Comparison of ENCODE assay signal across 1 cellular context in the genomic region with DNA sequence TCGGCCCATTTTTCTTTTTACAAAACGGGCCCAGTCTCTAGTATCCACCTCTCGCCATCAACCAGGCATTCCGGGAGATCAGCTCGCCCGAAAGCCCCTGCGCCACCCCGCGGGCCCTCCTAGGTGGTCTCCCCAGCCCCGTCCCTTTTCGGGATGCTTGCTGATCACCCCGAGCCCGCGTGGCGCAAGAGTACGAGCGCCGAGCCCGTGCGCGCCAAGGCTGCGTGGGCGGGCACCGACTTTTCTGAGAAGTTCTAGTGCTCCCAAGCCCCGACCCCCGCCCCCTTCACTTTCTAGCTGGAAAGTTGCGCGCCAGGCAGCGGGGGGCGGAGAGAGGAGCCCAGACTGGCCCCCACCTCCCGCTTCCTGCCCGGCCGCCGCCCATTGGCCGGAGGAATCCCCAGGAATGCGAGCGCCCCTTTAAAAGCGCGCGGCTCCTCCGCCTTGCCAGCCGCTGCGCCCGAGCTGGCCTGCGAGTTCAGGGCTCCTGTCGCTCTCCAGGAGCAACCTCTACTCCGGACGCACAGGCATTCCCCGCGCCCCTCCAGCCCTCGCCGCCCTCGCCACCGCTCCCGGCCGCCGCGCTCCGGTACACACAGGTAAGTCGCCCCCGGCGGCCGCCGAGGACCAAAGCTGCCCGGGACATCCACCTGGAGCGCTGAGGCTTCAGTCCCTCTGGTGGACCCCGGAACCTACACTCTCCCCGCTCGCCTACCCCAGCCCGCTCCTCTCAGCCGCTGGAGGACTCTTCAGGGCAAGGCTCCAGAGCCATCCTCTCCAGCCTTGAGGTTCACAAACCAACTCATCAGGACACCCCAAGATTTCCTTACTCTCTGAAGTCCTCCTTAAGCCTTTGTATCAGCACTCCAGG.
A peak's percentile ranks its signal among the peaks of the same experiment; 100 is the strongest.
TF ChIP-seq lines count a peak whose summit lies in the region.

THBS1 (plus strand) TSS at position 450 of the 871 bp plus-strand sequence. CDS start 779 bp downstream, outside the sequence.

TF ChIP-seq in WTC11, 78 proteins besides CTCF, POLR2A, EP300 and RAD21 (continued from another document):
- TF ChIP-seq, protein P1, sequence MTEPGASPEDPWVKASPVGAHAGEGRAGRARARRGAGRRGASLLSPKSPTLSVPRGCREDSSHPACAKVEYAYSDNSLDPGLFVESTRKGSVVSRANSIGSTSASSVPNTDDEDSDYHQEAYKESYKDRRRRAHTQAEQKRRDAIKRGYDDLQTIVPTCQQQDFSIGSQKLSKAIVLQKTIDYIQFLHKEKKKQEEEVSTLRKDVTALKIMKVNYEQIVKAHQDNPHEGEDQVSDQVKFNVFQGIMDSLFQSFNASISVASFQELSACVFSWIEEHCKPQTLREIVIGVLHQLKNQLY (CRISPR knock-in tag; IDR thresholded peaks at IDR 0.05) = no peak
- TF ChIP-seq, protein P2, sequence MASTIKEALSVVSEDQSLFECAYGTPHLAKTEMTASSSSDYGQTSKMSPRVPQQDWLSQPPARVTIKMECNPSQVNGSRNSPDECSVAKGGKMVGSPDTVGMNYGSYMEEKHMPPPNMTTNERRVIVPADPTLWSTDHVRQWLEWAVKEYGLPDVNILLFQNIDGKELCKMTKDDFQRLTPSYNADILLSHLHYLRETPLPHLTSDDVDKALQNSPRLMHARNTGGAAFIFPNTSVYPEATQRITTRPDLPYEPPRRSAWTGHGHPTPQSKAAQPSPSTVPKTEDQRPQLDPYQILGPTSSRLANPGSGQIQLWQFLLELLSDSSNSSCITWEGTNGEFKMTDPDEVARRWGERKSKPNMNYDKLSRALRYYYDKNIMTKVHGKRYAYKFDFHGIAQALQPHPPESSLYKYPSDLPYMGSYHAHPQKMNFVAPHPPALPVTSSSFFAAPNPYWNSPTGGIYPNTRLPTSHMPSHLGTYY (CRISPR knock-in tag; IDR thresholded peaks at IDR 0.05) = peak; percentile 79; the same call in 1 of the 2 replicates
- TF ChIP-seq, protein P3, sequence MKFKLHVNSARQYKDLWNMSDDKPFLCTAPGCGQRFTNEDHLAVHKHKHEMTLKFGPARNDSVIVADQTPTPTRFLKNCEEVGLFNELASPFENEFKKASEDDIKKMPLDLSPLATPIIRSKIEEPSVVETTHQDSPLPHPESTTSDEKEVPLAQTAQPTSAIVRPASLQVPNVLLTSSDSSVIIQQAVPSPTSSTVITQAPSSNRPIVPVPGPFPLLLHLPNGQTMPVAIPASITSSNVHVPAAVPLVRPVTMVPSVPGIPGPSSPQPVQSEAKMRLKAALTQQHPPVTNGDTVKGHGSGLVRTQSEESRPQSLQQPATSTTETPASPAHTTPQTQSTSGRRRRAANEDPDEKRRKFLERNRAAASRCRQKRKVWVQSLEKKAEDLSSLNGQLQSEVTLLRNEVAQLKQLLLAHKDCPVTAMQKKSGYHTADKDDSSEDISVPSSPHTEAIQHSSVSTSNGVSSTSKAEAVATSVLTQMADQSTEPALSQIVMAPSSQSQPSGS (CRISPR knock-in tag; IDR thresholded peaks at IDR 0.05; ENCODE audit: borderline replicate concordance, low read depth) = no peak
- TF ChIP-seq TEAD1 (CRISPR knock-in tag; IDR thresholded peaks at IDR 0.05) (peak; percentile 88; the same call in 1 of the 2 replicates), SP1 (CRISPR knock-in tag; conservative IDR thresholded peaks at IDR 0.05) (peak; percentile 48; the same call in 1 of the 2 replicates), GABPB1 (CRISPR knock-in tag; IDR thresholded peaks at IDR 0.05) (0 out of 2 replicates have a peak, but pooled peaks have one; percentile 36), MYBL2 (CRISPR knock-in tag; IDR thresholded peaks at IDR 0.05) (no peak), HMGA2 (CRISPR knock-in tag; IDR thresholded peaks at IDR 0.05) (no peak), ARID4B (CRISPR knock-in tag; IDR thresholded peaks at IDR 0.05; ENCODE audit: borderline replicate concordance) (0 out of 2 replicates have a peak, but pooled peaks have one; percentile 51), ZNF138 (CRISPR knock-in tag; conservative IDR thresholded peaks at IDR 0.05) (no peak), EMX1 (CRISPR knock-in tag; IDR thresholded peaks at IDR 0.05) (peak; percentile 84), RELA (CRISPR knock-in tag; IDR thresholded peaks at IDR 0.05; ENCODE audit: borderline replicate concordance) (no peak), TP53 (CRISPR knock-in tag; IDR thresholded peaks at IDR 0.05) (0 out of 2 replicates have a peak, but pooled peaks have one; percentile 50), SMAD3 (CRISPR knock-in tag; IDR thresholded peaks at IDR 0.05; ENCODE audit: borderline replicate concordance) (no peak), FOXP1 (CRISPR knock-in tag; IDR thresholded peaks at IDR 0.05; ENCODE audit: borderline replicate concordance) (no peak; the same call in 1 of the 2 replicates), MAX (CRISPR knock-in tag; IDR thresholded peaks at IDR 0.05) (peak; percentile 73), NFYB (CRISPR knock-in tag; conservative IDR thresholded peaks at IDR 0.05; ENCODE audit: low read depth) (peak; percentile 75), ZNF416 (CRISPR knock-in tag; IDR thresholded peaks at IDR 0.05) (peak; percentile 91; the same call in 1 of the 2 replicates)
- TF ChIP-seq, protein P4, sequence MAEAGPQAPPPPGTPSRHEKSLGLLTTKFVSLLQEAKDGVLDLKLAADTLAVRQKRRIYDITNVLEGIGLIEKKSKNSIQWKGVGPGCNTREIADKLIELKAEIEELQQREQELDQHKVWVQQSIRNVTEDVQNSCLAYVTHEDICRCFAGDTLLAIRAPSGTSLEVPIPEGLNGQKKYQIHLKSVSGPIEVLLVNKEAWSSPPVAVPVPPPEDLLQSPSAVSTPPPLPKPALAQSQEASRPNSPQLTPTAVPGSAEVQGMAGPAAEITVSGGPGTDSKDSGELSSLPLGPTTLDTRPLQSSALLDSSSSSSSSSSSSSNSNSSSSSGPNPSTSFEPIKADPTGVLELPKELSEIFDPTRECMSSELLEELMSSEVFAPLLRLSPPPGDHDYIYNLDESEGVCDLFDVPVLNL (CRISPR knock-in tag; IDR thresholded peaks at IDR 0.05; ENCODE audit: borderline replicate concordance, low read depth) = no peak; the same call in 1 of the 2 replicates
- TF ChIP-seq, protein P5, sequence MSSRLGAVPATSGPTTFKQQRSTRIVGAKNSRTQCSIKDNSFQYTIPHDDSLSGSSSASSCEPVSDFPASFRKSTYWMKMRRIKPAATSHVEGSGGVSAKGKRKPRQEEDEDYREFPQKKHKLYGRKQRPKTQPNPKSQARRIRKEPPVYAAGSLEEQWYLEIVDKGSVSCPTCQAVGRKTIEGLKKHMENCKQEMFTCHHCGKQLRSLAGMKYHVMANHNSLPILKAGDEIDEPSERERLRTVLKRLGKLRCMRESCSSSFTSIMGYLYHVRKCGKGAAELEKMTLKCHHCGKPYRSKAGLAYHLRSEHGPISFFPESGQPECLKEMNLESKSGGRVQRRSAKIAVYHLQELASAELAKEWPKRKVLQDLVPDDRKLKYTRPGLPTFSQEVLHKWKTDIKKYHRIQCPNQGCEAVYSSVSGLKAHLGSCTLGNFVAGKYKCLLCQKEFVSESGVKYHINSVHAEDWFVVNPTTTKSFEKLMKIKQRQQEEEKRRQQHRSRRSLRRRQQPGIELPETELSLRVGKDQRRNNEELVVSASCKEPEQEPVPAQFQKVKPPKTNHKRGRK (CRISPR knock-in tag; IDR thresholded peaks at IDR 0.05; ENCODE audit: borderline replicate concordance) = no peak
- TF ChIP-seq, protein P6, sequence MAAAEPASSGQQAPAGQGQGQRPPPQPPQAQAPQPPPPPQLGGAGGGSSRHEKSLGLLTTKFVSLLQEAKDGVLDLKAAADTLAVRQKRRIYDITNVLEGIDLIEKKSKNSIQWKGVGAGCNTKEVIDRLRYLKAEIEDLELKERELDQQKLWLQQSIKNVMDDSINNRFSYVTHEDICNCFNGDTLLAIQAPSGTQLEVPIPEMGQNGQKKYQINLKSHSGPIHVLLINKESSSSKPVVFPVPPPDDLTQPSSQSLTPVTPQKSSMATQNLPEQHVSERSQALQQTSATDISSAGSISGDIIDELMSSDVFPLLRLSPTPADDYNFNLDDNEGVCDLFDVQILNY (CRISPR knock-in tag; IDR thresholded peaks at IDR 0.05) = peak; percentile 88
